ENCODE assay signal across 21 cellular contexts in the genomic region with DNA sequence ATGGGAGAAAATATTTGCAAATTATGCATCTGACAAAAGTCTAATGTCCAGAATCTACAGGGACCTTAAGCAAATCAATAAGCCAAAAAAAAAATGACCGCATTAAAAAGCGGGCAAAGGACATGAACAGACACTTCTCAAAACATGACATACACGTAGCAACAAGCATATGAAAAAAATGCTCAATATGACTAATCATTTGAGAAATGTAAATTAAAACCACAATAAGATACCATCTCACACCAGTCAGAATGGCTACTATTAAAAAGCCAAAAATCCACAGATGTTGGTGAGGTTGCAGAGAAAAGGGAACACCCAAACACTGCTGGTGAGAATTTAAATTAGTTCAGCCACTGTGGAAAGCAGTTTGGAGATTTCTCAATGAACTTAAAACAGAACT. TPM values are rescaled to one million over a fixed set of nuclear protein-coding genes. Genes with fewer than 3 reads are reported as not detected.
DNase-seq lines count a peak whose midpoint lies in the region; ATAC-seq and TF ChIP-seq lines count a peak whose summit lies in the region.
"Had no signal": no experiment of that assay in that cellular context is flagged by ENCODE, and none has a peak within 500 bp of the region (broad histone marks: within the 10 kb centered on the region; RNA-seq: fewer than 3 reads in every experiment).

No MANE protein-coding gene starts in this region.

- H3K4me1 Mint-ChIP-seq in Calu3 (ENCODE audit: low read depth, unreplicated experiment) = peaks cover 52% of the 10 kb centered on the region

- no peak overlapping the region for H3K27ac ChIP-seq in foreskin keratinocyte
- H3K27ac ChIP-seq: hepatocyte, ovary, skin epidermis, VCaP had no signal

- H3K27me3 Mint-ChIP-seq in Calu3 (ENCODE audit: unreplicated experiment) = no peaks in the 10 kb centered on the region
- H3K27me3 Mint-ChIP-seq: dendritic cell treated with granulocyte-macrophage colony-stimulating factor and Interleukin-4, amounts not matched to agents 40 ng/mL and 50 ng/mL, for 4 days had no signal

- CTCF ChIA-PET in Calu3 (lab: Charles Lee) = no interaction called here

- no peak overlapping the region for H3K27ac Mint-ChIP-seq in Calu3 (ENCODE audit: unreplicated experiment)
- H3K27ac Mint-ChIP-seq: activated T-helper 2 cell treated with anti-CD3 and anti-CD28 coated beads, Interferon-gamma antibody, Interleukin-2, Interleukin-4, amounts not matched to agents 10 μg/mL and 5 μg/mL and 100 μg/mL, durations not matched to agents 14 hours and 24 hours and 36 hours; dendritic cell treated with granulocyte-macrophage colony-stimulating factor and Interleukin-4, amounts not matched to agents 40 ng/mL and 50 ng/mL, for 4 days had no signal

- peaks cover 10% of the 10 kb centered on the region for H3K36me3 Mint-ChIP-seq in Calu3 (ENCODE audit: insufficient read depth, unreplicated experiment)

- no peak overlapping the region for H3K4me3 ChIP-seq in astrocyte of the spinal cord (ENCODE audit: low read depth, low read length)
- H3K4me3 ChIP-seq: hepatocyte, mucosa of descending colon, ovary, skin epidermis had no signal

- intact Hi-C loops in Calu3 (cut with micrococcal nuclease; ENCODE audit: unreplicated experiment) = no loop called here

- H3K27me3 ChIP-seq in foreskin keratinocyte = no peaks in the 10 kb centered on the region
- H3K27me3 ChIP-seq: hepatocyte, ovary had no signal

- DNase-seq in EH (ENCODE audit: low read depth) (peak; percentile 79), astrocyte of the spinal cord (ENCODE audit: low read depth, low spot score) (peak; percentile 55), foreskin keratinocyte (peak; percentile 78 to 90), Calu3 (no peak), hypothalamus (lab: John Stamatoyannopoulos, UW) (no peak)
- DNase-seq: amygdala; erythroblast; left colon; mucosa of descending colon; NCI-H1930; NCI-H526 treated with DMSO at 0.1 percent for 48 hours; ovary; stimulated activated naive CD4-positive, alpha-beta T cell treated with Interleukin-2 at 50 U/mL for 16 hours had no signal

- in situ Hi-C loops in astrocyte of the spinal cord (cut with HindIII; ENCODE audit: low sequenced_read_pairs) = no loop called here

- BruUV-seq in Calu3 (replicated peaks; lab: Mats Ljungman, UMichigan) = no TSS peak

- no peak overlapping the region for H3K4me3 Mint-ChIP-seq in Calu3 (ENCODE audit: low read depth, unreplicated experiment)
- H3K4me3 Mint-ChIP-seq: dendritic cell treated with granulocyte-macrophage colony-stimulating factor and Interleukin-4, amounts not matched to agents 40 ng/mL and 50 ng/mL, for 4 days had no signal

- ATAC-seq in HG03175 (IDR thresholded peaks at IDR 0.05; ENCODE audit: unreplicated experiment) (peak; percentile 52), foreskin keratinocyte (peak; percentile 79), HG03432 (IDR thresholded peaks at IDR 0.05; ENCODE audit: unreplicated experiment) (no peak), GM21360 (IDR thresholded peaks at IDR 0.05; ENCODE audit: unreplicated experiment) (no peak)
- ATAC-seq: left colon, mucosa of descending colon had no signal

- H3K4me1 ChIP-seq in foreskin keratinocyte = peaks cover 63% of the 10 kb centered on the region

- H3K9me3 Mint-ChIP-seq in Calu3 (ENCODE audit: low read depth, unreplicated experiment) = no peaks in the 10 kb centered on the region
- H3K9me3 Mint-ChIP-seq: activated T-helper 2 cell treated with anti-CD3 and anti-CD28 coated beads, Interferon-gamma antibody, Interleukin-2, Interleukin-4, amounts not matched to agents 10 μg/mL and 5 μg/mL and 100 μg/mL, durations not matched to agents 14 hours and 24 hours and 36 hours; dendritic cell treated with granulocyte-macrophage colony-stimulating factor and Interleukin-4, amounts not matched to agents 40 ng/mL and 50 ng/mL, for 4 days had no signal

- TF ChIP-seq CTCF in astrocyte of the spinal cord (IDR thresholded peaks at IDR 0.05; ENCODE audit: low read depth, low read length) (no peak), foreskin keratinocyte (conservative IDR thresholded peaks at IDR 0.05) (no peak), Calu3 (IDR thresholded peaks at IDR 0.05; ENCODE audit: unreplicated experiment) (no peak)

RNA-seq across cellular contexts. Expression of a gene that starts 16.1 kb away (rescaled TPM):
- total RNA-seq in foreskin keratinocyte (51.6 and 51.9 TPM in 2 replicates), Calu3 (2022) (172 and 204 TPM in 2 replicates)
- 24.9 and 28.6 TPM in 2 replicates for polyA plus RNA-seq in foreskin keratinocyte

Comparison
In these comparisons a context has a peak if more than half of its experiments do, and no peak if none do; other contexts are left out.
1. DNase-seq: peak in EH (single experiment), astrocyte of the spinal cord (single experiment) and foreskin keratinocyte (2 of 2); none in Calu3 (single experiment) and hypothalamus (0 of 51).
2. ATAC-seq: peak in HG03175 (single experiment) and foreskin keratinocyte (single experiment); none in HG03432 (single experiment) and GM21360 (single experiment).